ENCODE assay signal across 21 cellular contexts in the genomic region with DNA sequence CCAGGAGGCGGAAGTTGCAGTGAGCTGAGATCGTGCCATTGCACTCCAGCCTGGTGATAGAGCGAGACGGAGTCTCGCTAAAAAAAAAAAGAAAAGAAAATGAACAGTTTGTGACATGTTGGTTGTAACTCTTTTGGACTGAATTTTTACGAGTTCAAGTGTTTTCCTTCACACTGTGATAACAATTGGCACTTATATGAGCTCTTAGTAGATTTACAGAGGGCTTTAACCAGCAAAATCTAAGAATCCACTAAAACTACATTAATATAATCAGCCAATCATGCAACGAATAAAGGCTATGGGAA. TPM values are rescaled to one million over a fixed set of nuclear protein-coding genes. Genes with fewer than 3 reads are reported as not detected.
A peak's percentile ranks its signal among the peaks of the same experiment; 100 is the strongest.
DNase-seq lines count a peak whose midpoint lies in the region; ATAC-seq and TF ChIP-seq lines count a peak whose summit lies in the region.
"Had no signal": no experiment of that assay in that cellular context is flagged by ENCODE, and none has a peak within 500 bp of the region (broad histone marks: within the 10 kb centered on the region; RNA-seq: fewer than 3 reads in every experiment).

No MANE protein-coding gene starts in this region.

- H3K9me3 ChIP-seq in SK-N-MC (ENCODE audit: low read depth, low read length): no peaks in the 10 kb centered on the region
- H3K9me3 ChIP-seq in BE2C: no peaks in the 10 kb centered on the region

- no peaks in the 10 kb centered on the region; the same call in 1 of the 2 replicates for H3K4me1 ChIP-seq in BE2C

- peaks cover 22 to 23% of the 10 kb centered on the region in 2 donors for H3K27me3 Mint-ChIP-seq in natural killer cell (ENCODE audit: low read depth in 2 of 2)
- peaks cover 18 to 21% of the 10 kb centered on the region in 2 donors for H3K27me3 Mint-ChIP-seq in natural killer cell treated with Interleukin-12 subunit alpha and Interleukin-12 subunit beta and Interleukin-15 and Interleukin-18, amount 100 ng/mL, for 72 hours
- peaks cover 3% of the 10 kb centered on the region for H3K27me3 Mint-ChIP-seq in nephron (ENCODE audit: low read depth)

- DNase-seq in natural killer cell (no peak), SK-N-MC (ENCODE audit: low read depth, low spot score) (no peak), BE2C (no peak)
- no peak for DNase-seq in natural killer cell treated with Interleukin-12 subunit alpha and Interleukin-12 subunit beta and Interleukin-15 and Interleukin-18, amount 100 ng/mL, for 72 hours (ENCODE audit: low spot score)
- no peak for DNase-seq in activated CD8-positive, alpha-beta memory T cell treated with anti-CD3 and anti-CD28 coated beads, Interleukin-2, amount 50 U/mL, for 48 hours
- DNase-seq: ACHN, AML-193, DMS153, GDM1, GOT3, KG1, NCI-H1105 treated with DMSO at 0.1 percent for 48 hours, NCI-H1694, NCI-H2081 treated with DMSO at 0.1 percent for 48 hours, NCI-H446 treated with DMSO at 0.1 percent for 48 hours, NCI-H69 had no signal

- no peak overlapping the region for H3K27ac Mint-ChIP-seq in natural killer cell
- H3K27ac Mint-ChIP-seq in natural killer cell treated with Interleukin-12 subunit alpha and Interleukin-12 subunit beta and Interleukin-15 and Interleukin-18, amount 100 ng/mL, for 72 hours: no peak overlapping the region
- H3K27ac Mint-ChIP-seq in nephron: peak overlapping the region in 1 of 3 experiments; percentile 60
- H3K27ac Mint-ChIP-seq: CD14-positive monocyte had no signal

- TF ChIP-seq CTCF in natural killer cell (IDR thresholded peaks at IDR 0.05) (no peak), nephron (IDR thresholded peaks at IDR 0.05; ENCODE audit: unreplicated experiment in 3 of 3) (no peak), BE2C (IDR thresholded peaks at IDR 0.05; ENCODE audit: low read depth, low read length) (no peak)

- H3K4me3 ChIP-seq in SK-N-MC: peak overlapping the region; percentile 38
- H3K4me3 ChIP-seq in BE2C (ENCODE audit: low read depth, low read length): no peak overlapping the region

- peak overlapping the region; percentile 8 for H3K9ac ChIP-seq in SK-N-MC (ENCODE audit: insufficient read length)

- peak overlapping the region; percentile 57 for H3K4me3 Mint-ChIP-seq in natural killer cell
- H3K4me3 Mint-ChIP-seq in natural killer cell treated with Interleukin-12 subunit alpha and Interleukin-12 subunit beta and Interleukin-15 and Interleukin-18, amount 100 ng/mL, for 72 hours: no peak overlapping the region
- H3K4me3 Mint-ChIP-seq in nephron: peak overlapping the region; percentile 52 to 82 (median 77)
- H3K4me3 Mint-ChIP-seq: CD14-positive monocyte had no signal

- H3K27me3 ChIP-seq in BE2C: no peaks in the 10 kb centered on the region

- H3K36me3 Mint-ChIP-seq in natural killer cell: no peaks in the 10 kb centered on the region
- H3K36me3 Mint-ChIP-seq in natural killer cell treated with Interleukin-12 subunit alpha and Interleukin-12 subunit beta and Interleukin-15 and Interleukin-18, amount 100 ng/mL, for 72 hours: no peaks in the 10 kb centered on the region
- no peaks in the 10 kb centered on the region for H3K36me3 Mint-ChIP-seq in nephron (ENCODE audit: low read depth)

- H3K27ac ChIP-seq in SK-N-MC: peak overlapping the region; percentile 73

- intact Hi-C loops in natural killer cell (cut with micrococcal nuclease): no loop called here

- ATAC-seq in natural killer cell: no peak
- no peak for ATAC-seq in natural killer cell treated with Interleukin-12 subunit alpha and Interleukin-12 subunit beta and Interleukin-15 and Interleukin-18, amount 100 ng/mL, for 72 hours
- ATAC-seq in HG02870 (IDR thresholded peaks at IDR 0.05; ENCODE audit: unreplicated experiment): no peak
- ATAC-seq: HCT116, Right ventricle myocardium inferior had no signal

- H3K4me1 Mint-ChIP-seq in natural killer cell: peaks cover 12% of the 10 kb centered on the region in 2 donors
- peaks cover 5 to 11% of the 10 kb centered on the region in 2 donors for H3K4me1 Mint-ChIP-seq in natural killer cell treated with Interleukin-12 subunit alpha and Interleukin-12 subunit beta and Interleukin-15 and Interleukin-18, amount 100 ng/mL, for 72 hours (ENCODE audit: low read depth in 2 of 2)
- H3K4me1 Mint-ChIP-seq in nephron: peaks cover 12% of the 10 kb centered on the region

- H3K9me3 Mint-ChIP-seq in natural killer cell (no peaks in the 10 kb centered on the region), nephron (no peaks in the 10 kb centered on the region)
- no peaks in the 10 kb centered on the region for H3K9me3 Mint-ChIP-seq in natural killer cell treated with Interleukin-12 subunit alpha and Interleukin-12 subunit beta and Interleukin-15 and Interleukin-18, amount 100 ng/mL, for 72 hours

- peaks cover 4% of the 10 kb centered on the region; the same call in 1 of the 2 replicates for H3K36me3 ChIP-seq in SK-N-MC (ENCODE audit: insufficient read depth, low read length)
- no peaks in the 10 kb centered on the region; the same call in 1 of the 2 replicates for H3K36me3 ChIP-seq in BE2C

RNA-seq across cellular contexts. Expression of gene GEMIN6, which starts 2.1 kb away (rescaled TPM):
- 1 to 10 TPM; 3.5 to 7.3 (median 5.7) TPM for total RNA-seq in natural killer cell
- total RNA-seq in natural killer cell treated with Interleukin-12 subunit alpha and Interleukin-12 subunit beta and Interleukin-15 and Interleukin-18, amount 100 ng/mL, for 72 hours: 10 to 100 TPM; 16.4 to 23.1 TPM
- polyA plus RNA-seq in BE2C (2012; ENCODE audit: insufficient read depth, insufficient read length, low read depth): 23.5 TPM

RNA-seq across cellular contexts. Expression of gene SRSF7, which starts 24.7 kb away (rescaled TPM):
- total RNA-seq in natural killer cell: 100 to 1,000 TPM; 323 to 538 (median 359) TPM
- total RNA-seq in natural killer cell treated with Interleukin-12 subunit alpha and Interleukin-12 subunit beta and Interleukin-15 and Interleukin-18, amount 100 ng/mL, for 72 hours: 100 to 1,000 TPM; 238 to 389 TPM
- polyA plus RNA-seq in BE2C (2012; ENCODE audit: insufficient read depth, insufficient read length, low read depth): 228 TPM
